Comparison of ENCODE assay signal across 8 cellular contexts in the genomic region with DNA sequence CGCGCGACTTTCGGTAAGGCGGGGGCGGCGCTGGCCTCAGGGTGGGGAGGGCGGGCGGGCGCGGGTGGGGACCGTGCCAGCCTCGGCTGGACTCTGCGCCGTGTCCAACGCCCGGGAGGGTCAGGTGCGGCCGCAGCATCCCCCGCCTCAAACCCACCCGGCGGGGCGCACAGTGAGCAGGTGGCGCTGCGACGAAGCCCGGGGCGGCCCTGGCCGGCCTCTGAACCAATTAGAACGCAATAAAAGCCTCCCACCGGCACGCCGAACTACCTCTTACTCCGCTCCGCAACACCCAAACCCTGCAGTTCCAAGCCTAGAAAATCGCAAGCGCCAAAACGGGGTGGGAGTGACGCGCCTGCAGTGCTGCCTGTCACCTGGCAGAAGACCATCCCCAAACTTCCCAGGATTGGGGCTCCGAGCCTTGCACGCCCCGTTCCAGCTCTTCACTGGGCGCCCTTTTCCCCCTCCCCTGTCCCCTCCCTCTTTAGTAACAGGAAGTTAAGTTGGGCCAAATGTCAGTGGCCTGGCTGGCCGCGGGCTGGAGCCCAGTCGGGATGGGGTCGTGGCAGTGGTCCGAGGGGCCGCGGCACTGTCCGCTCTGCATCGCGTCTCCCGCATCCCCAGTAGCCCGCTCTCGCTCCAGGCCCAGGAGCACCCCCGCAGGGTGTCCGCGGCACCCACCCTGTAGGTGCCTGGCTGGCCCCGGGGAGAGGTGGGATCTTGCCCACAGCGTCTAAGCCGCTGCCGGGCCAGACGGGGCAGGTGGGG. TPM values are rescaled to one million over a fixed set of nuclear protein-coding genes. Genes with fewer than 3 reads are reported as not detected.
A peak's percentile ranks its signal among the peaks of the same experiment; 100 is the strongest.
DNase-seq lines count a peak whose midpoint lies in the region; ATAC-seq and TF ChIP-seq lines count a peak whose summit lies in the region.

No MANE protein-coding gene starts in this region.

- peak overlapping the region; percentile 75 for H3K4me3 Mint-ChIP-seq in activated CD4-positive, alpha-beta T cell treated with anti-CD3 and anti-CD28 coated beads, Interleukin-2, amount 10 ng/mL, durations not matched to agents 7 days and 5 days
- H3K4me3 Mint-ChIP-seq in naive thymus-derived CD8-positive, alpha-beta T cell, result peak overlapping the region; percentile 61 to 83 (median 75)

- POLR2A ChIA-PET in activated CD4-positive, alpha-beta T cell treated with anti-CD3 and anti-CD28 coated beads, Interleukin-2, amount 10 ng/mL, durations not matched to agents 7 days and 5 days (lab: Charles Lee), result interaction anchor here (0.6 kb wide), 1 partner anchor 1656 kb away, joined by 3 read pairs; a partner anchor contains a TSS
- POLR2A ChIA-PET in naive thymus-derived CD8-positive, alpha-beta T cell (lab: Charles Lee), result interaction anchor here (0.6 kb wide), 1 partner anchor 17 kb away, joined by 3 read pairs; no protein-coding TSS in a partner anchor

- H3K9me3 ChIP-seq in ES-I3 (ENCODE audit: control insufficient read depth, insufficient read depth, low read length), result no peaks in the 10 kb centered on the region

- H3K4me3 ChIP-seq in epithelial cell of proximal tubule (ENCODE audit: low read depth, low read length), result peak overlapping the region; percentile 88

- no peaks in the 10 kb centered on the region for H3K27me3 Mint-ChIP-seq in activated CD4-positive, alpha-beta T cell treated with anti-CD3 and anti-CD28 coated beads, Interleukin-2, amount 10 ng/mL, durations not matched to agents 7 days and 5 days
- no peaks in the 10 kb centered on the region for H3K27me3 Mint-ChIP-seq in naive thymus-derived CD8-positive, alpha-beta T cell

- H3K36me3 ChIP-seq in ES-I3 (ENCODE audit: insufficient read depth, low read length), result peaks cover 2% of the 10 kb centered on the region; the same call in 1 of the 2 replicates

- DNase-seq in HT1080 (ENCODE audit: low read depth), result peak; percentile 61
- peak; percentile 39 for DNase-seq in activated CD4-positive, alpha-beta T cell treated with anti-CD3 and anti-CD28 coated beads, Interleukin-2, amount 10 ng/mL, durations not matched to agents 7 days and 5 days
- no peak for DNase-seq in epithelial cell of proximal tubule (ENCODE audit: low read depth)
- peak in 7 of 10 donors; percentile 14 to 42 (median 29) for DNase-seq in naive thymus-derived CD8-positive, alpha-beta T cell
- DNase-seq in NCI-H1436 treated with DMSO at 0.1 percent for 48 hours (lab: John Stamatoyannopoulos, UW), result no peak
- DNase-seq in HuH-7 (ENCODE audit: low spot score), result no peak

- TF ChIP-seq CTCF in epithelial cell of proximal tubule (conservative IDR thresholded peaks at IDR 0.05; ENCODE audit: low read depth, low read length), result no peak

- H3K36me3 Mint-ChIP-seq in activated CD4-positive, alpha-beta T cell treated with anti-CD3 and anti-CD28 coated beads, Interleukin-2, amount 10 ng/mL, durations not matched to agents 7 days and 5 days (ENCODE audit: low read depth), result peaks cover 9% of the 10 kb centered on the region
- no peaks in the 10 kb centered on the region for H3K36me3 Mint-ChIP-seq in naive thymus-derived CD8-positive, alpha-beta T cell

- peak overlapping the region; percentile 48; the same call in 1 of the 2 replicates for H3K9ac ChIP-seq in ES-I3 (ENCODE audit: low read depth, low read length)

- peaks cover 46% of the 10 kb centered on the region for H3K4me1 Mint-ChIP-seq in activated CD4-positive, alpha-beta T cell treated with anti-CD3 and anti-CD28 coated beads, Interleukin-2, amount 10 ng/mL, durations not matched to agents 7 days and 5 days
- peaks cover 5 to 23% (median 17%) of the 10 kb centered on the region in 4 donors for H3K4me1 Mint-ChIP-seq in naive thymus-derived CD8-positive, alpha-beta T cell

- peak; percentile 37 for ATAC-seq in GM21447 (IDR thresholded peaks at IDR 0.05; ENCODE audit: unreplicated experiment)
- peak; percentile 54 to 66 for ATAC-seq in naive thymus-derived CD8-positive, alpha-beta T cell

- H3K27ac Mint-ChIP-seq in activated CD4-positive, alpha-beta T cell treated with anti-CD3 and anti-CD28 coated beads, Interleukin-2, amount 10 ng/mL, durations not matched to agents 7 days and 5 days, result peak overlapping the region; percentile 73
- peak overlapping the region in 3 of 10 donors; percentile 28 to 66 (median 29) for H3K27ac Mint-ChIP-seq in naive thymus-derived CD8-positive, alpha-beta T cell

- H3K4me1 ChIP-seq in ES-I3 (ENCODE audit: insufficient read depth, low read length), result no peaks in the 10 kb centered on the region

- CTCF ChIA-PET in activated CD4-positive, alpha-beta T cell treated with anti-CD3 and anti-CD28 coated beads, Interleukin-2, amount 10 ng/mL, durations not matched to agents 7 days and 5 days (lab: Charles Lee), result interaction anchor here (0.5 to 2.5 kb wide), 8 partner anchors 10 to 138 kb away, joined by 3 to 12 read pairs (median 4); no protein-coding TSS in a partner anchor

- no peaks in the 10 kb centered on the region for H3K9me3 Mint-ChIP-seq in activated CD4-positive, alpha-beta T cell treated with anti-CD3 and anti-CD28 coated beads, Interleukin-2, amount 10 ng/mL, durations not matched to agents 7 days and 5 days
- no peaks in the 10 kb centered on the region for H3K9me3 Mint-ChIP-seq in naive thymus-derived CD8-positive, alpha-beta T cell

RNA-seq across cellular contexts. Expression of a gene that starts 0.5 kb away (rescaled TPM):
- 254 and 314 TPM in 2 replicates for total RNA-seq in HT1080 (2014; rRNA removed; shearing (Covaris generic))
- 177 and 224 TPM in 2 replicates for polyA plus RNA-seq in HT1080 (2015; cell fraction: cytosol; rRNA removed)
- polyA plus RNA-seq in HT1080 (2015; cell fraction: nucleus; rRNA removed), result 244 and 254 TPM in 2 replicates
- total RNA-seq in activated CD4-positive, alpha-beta T cell treated with anti-CD3 and anti-CD28 coated beads, Interleukin-2, amount 10 ng/mL, durations not matched to agents 7 days and 5 days, result 10 to 100 TPM; 45.5 to 47.3 TPM
- total RNA-seq in epithelial cell of proximal tubule, result 104 and 148 TPM in 2 replicates
- total RNA-seq in naive thymus-derived CD8-positive, alpha-beta T cell, result 1 to 10 TPM; 5.0 to 7.0 TPM
- 10 to 100 TPM in 1 of 3 donors, 1 to 10 TPM in 2; 2.3 to 12.3 (median 2.8) TPM for polyA plus RNA-seq in naive thymus-derived CD8-positive, alpha-beta T cell

Comparison
In these comparisons a context has a peak if more than half of its experiments do, and no peak if none do; other contexts are left out.
1. DNase-seq: peak in HT1080 (single experiment), activated CD4-positive, alpha-beta T cell treated with anti-CD3 and anti-CD28 coated beads, Interleukin-2, amount 10 ng/mL, durations not matched to agents 7 days and 5 days (single experiment) and naive thymus-derived CD8-positive, alpha-beta T cell (7 of 10); none in epithelial cell of proximal tubule (single experiment), NCI-H1436 treated with DMSO at 0.1 percent for 48 hours (single experiment) and HuH-7 (single experiment).
2. RNA of a gene that starts 0.5 kb away (total RNA-seq): 254 to 314 TPM in HT1080, 104 to 148 TPM in epithelial cell of proximal tubule and 45.5 to 47.3 TPM in activated CD4-positive, alpha-beta T cell treated with anti-CD3 and anti-CD28 coated beads, Interleukin-2, amount 10 ng/mL, durations not matched to agents 7 days and 5 days; 5.0 to 7.0 TPM in naive thymus-derived CD8-positive, alpha-beta T cell; every median in the first group is over 4 times any median in the second.